2 cellular contexts compared by ENCODE assay signal in genomic region chr3:50520849-50521248, GRCh38.
TF ChIP-seq lines count a peak whose summit lies in the region.

No MANE protein-coding gene starts in this region.

TF ChIP-seq in WTC11, 78 proteins besides CTCF, POLR2A, EP300 and RAD21 (continued from another document):
- no peak for TF ChIP-seq IRF1 (CRISPR knock-in tag; IDR thresholded peaks at IDR 0.05)
- no peak for TF ChIP-seq E2F5 (CRISPR knock-in tag; IDR thresholded peaks at IDR 0.05)
- TF ChIP-seq ZNF671 (CRISPR knock-in tag; IDR thresholded peaks at IDR 0.05), result no peak
- no peak for TF ChIP-seq MAX (CRISPR knock-in tag; IDR thresholded peaks at IDR 0.05)
- no peak for TF ChIP-seq ZSCAN18 (CRISPR knock-in tag; IDR thresholded peaks at IDR 0.05)
- no peak for TF ChIP-seq FOXP1 (CRISPR knock-in tag; IDR thresholded peaks at IDR 0.05; ENCODE audit: borderline replicate concordance)
- TF ChIP-seq OVOL2 (CRISPR knock-in tag; IDR thresholded peaks at IDR 0.05; ENCODE audit: borderline replicate concordance), result no peak

TF ChIP-seq in SK-N-SH, 30 proteins besides CTCF, POLR2A, EP300 and RAD21 (continued from another document):
- TF ChIP-seq IRF3 (IDR thresholded peaks at IDR 0.05; ENCODE audit: low read depth, low read length), result no peak
- no peak for TF ChIP-seq FOXJ3 (CRISPR knock-in tag; IDR thresholded peaks at IDR 0.05)
- no peak for TF ChIP-seq NRF1 (IDR thresholded peaks at IDR 0.05; ENCODE audit: low read depth, low read length)
- no peak for TF ChIP-seq TAF1 (IDR thresholded peaks at IDR 0.05; ENCODE audit: borderline replicate concordance, low read depth, low read length)
- no peak for TF ChIP-seq GABPA (IDR thresholded peaks at IDR 0.05; ENCODE audit: low read depth)
- TF ChIP-seq SIN3A (IDR thresholded peaks at IDR 0.05; ENCODE audit: borderline replicate concordance, low read depth, low read length), result no peak
- no peak for TF ChIP-seq RFX5 (IDR thresholded peaks at IDR 0.05; ENCODE audit: low read length)
- TF ChIP-seq PBX3 (IDR thresholded peaks at IDR 0.05), result no peak
- TF ChIP-seq MXI1 (IDR thresholded peaks at IDR 0.05; ENCODE audit: low read depth, low read length), result no peak
- TF ChIP-seq SMC3 (IDR thresholded peaks at IDR 0.05; ENCODE audit: low read depth, low read length), result no peak
TF ChIP-seq in SK-N-SH: peak in this region for 0.
